8 cellular contexts compared by ENCODE assay signal in genomic region chr16:71540-72341, GRCh38. TPM values are rescaled to one million over a fixed set of nuclear protein-coding genes. Genes with fewer than 3 reads are reported as not detected.
DNase-seq lines count a peak whose midpoint lies in the region; ATAC-seq, FAIRE-seq and TF ChIP-seq lines count a peak whose summit lies in the region.

No MANE protein-coding gene starts in this region.

- peaks cover 7% of the 10 kb centered on the region for H3K27me3 Mint-ChIP-seq in memory B cell

- TF ChIP-seq CTCF in dorsolateral prefrontal cortex (IDR thresholded peaks at IDR 0.05 in 54 of 56, conservative IDR thresholded peaks at IDR 0.05 in 2 of 56; ENCODE audit: low read depth in 1 of 56, partially characterized antibody in 56 of 56) (peak in 2 of 56 donors; percentile 10 to 12), D721Med (IDR thresholded peaks at IDR 0.05; ENCODE audit: insufficient read depth, missing control alignments) (no peak)

- H3K9me3 ChIP-seq in aorta (ENCODE audit: control insufficient read depth, low read length) = no peaks in the 10 kb centered on the region

- no peak overlapping the region for H3K27ac Mint-ChIP-seq in memory B cell

- peak overlapping the region; percentile 27 to 74 (median 61) for H3K4me3 ChIP-seq in dorsolateral prefrontal cortex
- peak overlapping the region; percentile 36 to 73 for H3K4me3 ChIP-seq in aorta (ENCODE audit: low read length in 2 of 2)

- no peaks in the 10 kb centered on the region for H3K36me3 Mint-ChIP-seq in memory B cell

- H3K4me1 Mint-ChIP-seq in memory B cell = peaks cover 7% of the 10 kb centered on the region

- DNase-seq in D341Med (ENCODE audit: low spot score) (peak; percentile 66), NCI-H226 (peak; percentile 71), dorsolateral prefrontal cortex (no peak), memory B cell (ENCODE audit: low spot score in 2 of 2) (no peak), aorta (peak; percentile 83 to 89), D721Med (ENCODE audit: insufficient read length, low spot score) (no peak), NCI-H446 (lab: John Stamatoyannopoulos, UW) (no peak)

- intact Hi-C loops in dorsolateral prefrontal cortex (cut with DNase I) = no loop called here
- intact Hi-C loops in aorta (cut with DNase I) = no loop called here

- no peaks in the 10 kb centered on the region for H3K36me3 ChIP-seq in aorta (ENCODE audit: control insufficient read depth in 1 of 2, insufficient read depth in 2 of 2, low read length in 1 of 2)

- H3K27ac ChIP-seq in dorsolateral prefrontal cortex (peak overlapping the region in 49 of 59 donors; percentile 1 to 86 (median 66)), aorta (ENCODE audit: low read depth in 1 of 2, low read length in 2 of 2) (peak overlapping the region in 1 of 2 donors; percentile 66)

- H3K27me3 ChIP-seq in dorsolateral prefrontal cortex = no peaks in the 10 kb centered on the region
- no peaks in the 10 kb centered on the region for H3K27me3 ChIP-seq in aorta (ENCODE audit: control insufficient read depth in 1 of 2, insufficient read depth in 2 of 2, low read length in 1 of 2)

- no peak for ATAC-seq in memory B cell (ENCODE audit: low read depth)
- peak; percentile 55 for ATAC-seq in aorta (ENCODE audit: low FRiP score)
- no peak for ATAC-seq in HG02970 (IDR thresholded peaks at IDR 0.05; ENCODE audit: low FRiP score, unreplicated experiment)

- no peak for FAIRE-seq in D721Med (lab: Jason Lieb, UNC)

- no peaks in the 10 kb centered on the region for H3K9me3 Mint-ChIP-seq in memory B cell

- H3K4me1 ChIP-seq in aorta (ENCODE audit: control insufficient read depth in 1 of 2, insufficient read depth in 2 of 2, low read length in 2 of 2) = peaks cover 0 to 3% of the 10 kb centered on the region in 2 donors

- H3K4me3 Mint-ChIP-seq in memory B cell = peak overlapping the region; percentile 14

- WGBS in aorta, 2 donors = 0 to 1% methylated on average over 30 to 47 of the region's 47 CpGs

RNA-seq across cellular contexts. Expression of gene RHBDF1, which starts 0.7 kb away (rescaled TPM):
- 10 to 100 TPM in 97 of 120 experiments, 1 to 10 TPM in 23; 4.6 to 37.2 (median 13.1) TPM for total RNA-seq in dorsolateral prefrontal cortex
- 10 to 100 TPM; 79.2 to 91.0 TPM for total RNA-seq in aorta
- 100 to 1,000 TPM in 1 of 2 donors, 10 to 100 TPM in 1; 23.7 to 215 TPM for polyA plus RNA-seq in aorta

RNA-seq across cellular contexts. Expression of gene MPG, which starts 6.3 kb away (rescaled TPM):
- 10 to 100 TPM; 20.2 to 47.6 (median 32.5) TPM for total RNA-seq in dorsolateral prefrontal cortex
- 10 to 100 TPM; 56.2 to 59.5 TPM for total RNA-seq in aorta
- polyA plus RNA-seq in aorta = 100 to 1,000 TPM in 1 of 2 donors, 10 to 100 TPM in 1; 88.7 to 213 TPM

RNA-seq across cellular contexts. Expression of gene SNRNP25, which starts 18.1 kb away (rescaled TPM):
- 10 to 100 TPM; 25.7 to 84.8 (median 55.9) TPM for total RNA-seq in dorsolateral prefrontal cortex
- 10 to 100 TPM; 10.7 to 11.1 TPM for total RNA-seq in aorta
- polyA plus RNA-seq in aorta = 10 to 100 TPM; 18.5 to 32.2 TPM

RNA-seq across cellular contexts. Expression of gene POLR3K, which starts 18.3 kb away (rescaled TPM):
- total RNA-seq in dorsolateral prefrontal cortex (10 to 100 TPM in 118 of 120 experiments, 1 to 10 TPM in 2; 8.3 to 24.2 (median 16.1) TPM), aorta (1 to 10 TPM; 6.0 to 6.1 TPM)
- polyA plus RNA-seq in aorta = 10 to 100 TPM in 1 of 2 donors, 1 to 10 TPM in 1; 8.5 to 10.9 TPM

Comparison
In these comparisons a context has a peak if more than half of its experiments do, and no peak if none do; other contexts are left out.
1. DNase-seq: peak in D341Med (single experiment), NCI-H226 (single experiment) and aorta (2 of 2); none in dorsolateral prefrontal cortex (0 of 10), memory B cell (0 of 2), D721Med (single experiment) and NCI-H446 (0 of 2).